Comparison of ENCODE assay signal across 9 cellular contexts in the genomic region with DNA sequence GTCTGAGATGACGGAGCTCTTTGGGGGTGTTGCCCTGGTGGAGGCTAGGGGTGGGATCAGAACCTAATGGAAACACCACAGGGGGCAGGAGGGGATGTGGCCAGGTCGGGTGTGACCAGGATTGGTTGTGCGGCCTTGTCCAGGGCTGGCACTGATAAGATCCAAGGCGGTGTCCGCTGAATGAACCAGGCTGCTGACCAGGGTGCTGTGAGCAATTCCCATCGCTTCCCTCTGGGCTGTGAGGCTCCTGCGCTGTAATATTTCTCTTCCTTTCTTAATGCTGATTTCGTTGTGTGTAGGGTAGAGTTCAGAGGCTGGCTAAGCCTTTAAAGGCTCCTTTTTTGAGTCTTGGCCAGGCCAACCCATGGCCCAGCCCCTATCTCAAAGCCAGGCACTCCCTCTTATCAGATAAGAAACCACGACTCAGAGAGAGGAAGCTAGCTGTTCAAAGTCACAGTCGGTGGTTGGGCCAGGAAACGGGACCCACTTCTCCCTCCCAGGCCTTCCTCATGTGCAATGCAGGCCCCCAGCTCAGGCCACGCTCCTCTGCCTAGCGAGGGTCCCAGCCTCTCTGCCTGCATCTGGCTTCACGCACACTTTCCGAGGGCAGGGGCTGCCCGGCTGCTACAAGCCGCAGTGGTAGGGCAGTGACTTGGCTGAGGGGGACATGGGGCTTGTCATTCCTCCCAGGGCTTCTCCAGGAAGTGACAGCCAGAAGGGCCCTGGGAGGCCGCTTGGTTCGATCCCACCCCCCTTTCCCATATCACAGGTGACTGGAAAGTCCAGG. TPM values are rescaled to one million over a fixed set of nuclear protein-coding genes. Genes with fewer than 3 reads are reported as not detected.
A peak's percentile ranks its signal among the peaks of the same experiment; 100 is the strongest.
DNase-seq lines count a peak whose midpoint lies in the region; ATAC-seq and TF ChIP-seq lines count a peak whose summit lies in the region.
"Had no signal": no experiment of that assay in that cellular context is flagged by ENCODE, and none has a peak within 500 bp of the region (broad histone marks: within the 10 kb centered on the region; RNA-seq: fewer than 3 reads in every experiment).

No MANE protein-coding gene starts in this region.

- no peaks in the 10 kb centered on the region for H3K9me3 Mint-ChIP-seq in activated CD8-positive, alpha-beta memory T cell treated with anti-CD3 and anti-CD28 coated beads, Interleukin-2, amount 10 ng/mL, durations not matched to agents 7 days and 5 days (ENCODE audit: low read depth)
- no peaks in the 10 kb centered on the region for H3K9me3 Mint-ChIP-seq in stimulated activated naive CD8-positive, alpha-beta T cell treated with anti-CD3 and anti-CD28 coated beads, Interleukin-15, Interleukin-2, amounts not matched to agents 100 ng/mL and 50 ng/mL, for 24 hours

- H3K79me2 ChIP-seq in hepatocyte, result no peaks in the 10 kb centered on the region

- no peaks in the 10 kb centered on the region for H4K20me1 ChIP-seq in hepatocyte (ENCODE audit: insufficient read depth, poor library complexity, severe bottlenecking)

- H3K4me3 Mint-ChIP-seq in activated CD8-positive, alpha-beta memory T cell treated with anti-CD3 and anti-CD28 coated beads, Interleukin-2, amount 10 ng/mL, durations not matched to agents 7 days and 5 days, result peak overlapping the region; percentile 50
- H3K4me3 Mint-ChIP-seq in stimulated activated naive CD8-positive, alpha-beta T cell treated with anti-CD3 and anti-CD28 coated beads, Interleukin-15, Interleukin-2, amounts not matched to agents 100 ng/mL and 50 ng/mL, for 24 hours, result peak overlapping the region; percentile 35

- no peaks in the 10 kb centered on the region for H3K9me2 ChIP-seq in hepatocyte (replicated peaks; ENCODE audit: insufficient read depth)

- H3K27ac Mint-ChIP-seq in activated CD8-positive, alpha-beta memory T cell treated with anti-CD3 and anti-CD28 coated beads, Interleukin-2, amount 10 ng/mL, durations not matched to agents 7 days and 5 days, result peak overlapping the region; percentile 95
- peak overlapping the region; percentile 78 for H3K27ac Mint-ChIP-seq in stimulated activated naive CD8-positive, alpha-beta T cell treated with anti-CD3 and anti-CD28 coated beads, Interleukin-15, Interleukin-2, amounts not matched to agents 100 ng/mL and 50 ng/mL, for 24 hours

- peaks cover 55% of the 10 kb centered on the region for H3K4me1 Mint-ChIP-seq in activated CD8-positive, alpha-beta memory T cell treated with anti-CD3 and anti-CD28 coated beads, Interleukin-2, amount 10 ng/mL, durations not matched to agents 7 days and 5 days
- H3K4me1 Mint-ChIP-seq in stimulated activated naive CD8-positive, alpha-beta T cell treated with anti-CD3 and anti-CD28 coated beads, Interleukin-15, Interleukin-2, amounts not matched to agents 100 ng/mL and 50 ng/mL, for 24 hours (ENCODE audit: low read depth), result peaks cover 65% of the 10 kb centered on the region

- H3K27ac ChIP-seq in hepatocyte, result peak overlapping the region; percentile 87
- H3K27ac ChIP-seq: 22Rv1 had no signal

- no peak for TF ChIP-seq CTCF in hepatocyte (IDR thresholded peaks at IDR 0.05; ENCODE audit: poor library complexity)

- no peaks in the 10 kb centered on the region for H3K27me3 ChIP-seq in hepatocyte

- peak overlapping the region; percentile 25 for H3K4me2 ChIP-seq in hepatocyte

- H3K36me3 ChIP-seq in hepatocyte (replicated peaks; ENCODE audit: insufficient read depth, low read depth), result no peaks in the 10 kb centered on the region

- H3K4me1 ChIP-seq in hepatocyte (ENCODE audit: insufficient read depth), result peaks cover 27% of the 10 kb centered on the region

- no peak overlapping the region for H3K4me3 ChIP-seq in hepatocyte

- H3K27me3 Mint-ChIP-seq in activated CD8-positive, alpha-beta memory T cell treated with anti-CD3 and anti-CD28 coated beads, Interleukin-2, amount 10 ng/mL, durations not matched to agents 7 days and 5 days, result no peaks in the 10 kb centered on the region
- H3K27me3 Mint-ChIP-seq in stimulated activated naive CD8-positive, alpha-beta T cell treated with anti-CD3 and anti-CD28 coated beads, Interleukin-15, Interleukin-2, amounts not matched to agents 100 ng/mL and 50 ng/mL, for 24 hours, result peaks cover 5% of the 10 kb centered on the region

- DNase-seq in NCI-H1694 treated with DMSO at 0.1 percent for 48 hours (lab: John Stamatoyannopoulos, UW) (peak; percentile 3), NCI-H1694 (lab: John Stamatoyannopoulos, UW) (no peak), hepatocyte (ENCODE audit: low spot score) (peak; percentile 72), NCI-H2171 (lab: John Stamatoyannopoulos, UW) (no peak), SHP77 treated with DMSO at 0.1 percent for 48 hours (lab: John Stamatoyannopoulos, UW) (no peak)
- DNase-seq in activated CD8-positive, alpha-beta memory T cell treated with anti-CD3 and anti-CD28 coated beads, Interleukin-2, amount 10 ng/mL, durations not matched to agents 7 days and 5 days, result peak; percentile 88

- H3K36me3 Mint-ChIP-seq in activated CD8-positive, alpha-beta memory T cell treated with anti-CD3 and anti-CD28 coated beads, Interleukin-2, amount 10 ng/mL, durations not matched to agents 7 days and 5 days, result no peaks in the 10 kb centered on the region
- H3K36me3 Mint-ChIP-seq in stimulated activated naive CD8-positive, alpha-beta T cell treated with anti-CD3 and anti-CD28 coated beads, Interleukin-15, Interleukin-2, amounts not matched to agents 100 ng/mL and 50 ng/mL, for 24 hours (ENCODE audit: low read depth), result no peaks in the 10 kb centered on the region

- H2AFZ ChIP-seq in hepatocyte, result no peak overlapping the region

- no peaks in the 10 kb centered on the region for H3K9me3 ChIP-seq in hepatocyte (ENCODE audit: low read depth)

- CTCF ChIA-PET in activated CD8-positive, alpha-beta memory T cell treated with anti-CD3 and anti-CD28 coated beads, Interleukin-2, amount 10 ng/mL, durations not matched to agents 7 days and 5 days (lab: Charles Lee), result interaction anchor here (0.9 to 1.6 kb wide), 3 partner anchors 9 to 24 kb away, joined by 3 to 7 read pairs (median 3); no protein-coding TSS in a partner anchor

- ATAC-seq in activated CD8-positive, alpha-beta memory T cell treated with anti-CD3 and anti-CD28 coated beads, Interleukin-2, amount 10 ng/mL, durations not matched to agents 7 days and 5 days, result peak; percentile 93
- ATAC-seq in GM18861 (IDR thresholded peaks at IDR 0.05; ENCODE audit: unreplicated experiment), result no peak

- 49% methylated on average over 19 of the region's 19 CpGs for WGBS in hepatocyte (ENCODE audit: low lambda C conversion rate, missing lambda C conversion rate)

RNA-seq across cellular contexts. Expression of a gene that starts 26.0 kb away (rescaled TPM):
- 10 to 100 TPM; 56.2 to 75.7 TPM for total RNA-seq in activated CD8-positive, alpha-beta memory T cell treated with anti-CD3 and anti-CD28 coated beads, Interleukin-2, amount 10 ng/mL, durations not matched to agents 7 days and 5 days
- total RNA-seq in hepatocyte, result 148 and 164 TPM in 2 replicates
- polyA plus RNA-seq in hepatocyte, result 84.0 and 91.1 TPM in 2 replicates

Comparison
In these comparisons a context has a peak if more than half of its experiments do, and no peak if none do; other contexts are left out.
1. DNase-seq: peak in NCI-H1694 treated with DMSO at 0.1 percent for 48 hours (single experiment), activated CD8-positive, alpha-beta memory T cell treated with anti-CD3 and anti-CD28 coated beads, Interleukin-2, amount 10 ng/mL, durations not matched to agents 7 days and 5 days (single experiment) and hepatocyte (single experiment); none in NCI-H1694 (single experiment), NCI-H2171 (single experiment) and SHP77 treated with DMSO at 0.1 percent for 48 hours (single experiment).